ENCODE assay signal across 10 cellular contexts in the genomic region with DNA sequence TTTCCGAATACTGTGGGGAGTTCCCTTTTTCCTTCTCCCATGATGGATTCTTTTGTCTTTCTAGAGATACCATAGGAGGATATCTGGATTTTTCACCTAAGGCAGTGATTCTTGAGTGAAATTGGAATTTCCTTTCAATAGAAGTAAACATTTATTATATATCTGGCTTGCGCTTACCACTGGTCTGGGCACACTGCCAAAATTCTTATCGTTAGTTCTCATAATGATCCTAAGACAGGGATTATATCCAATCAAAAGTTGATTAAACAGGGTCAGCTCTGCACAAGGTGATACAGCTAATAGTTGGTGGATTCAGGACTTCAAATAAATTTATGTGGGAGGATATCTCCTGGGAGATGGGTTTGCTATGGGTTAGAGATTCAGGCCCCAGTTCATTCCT. TPM values are rescaled to one million over a fixed set of nuclear protein-coding genes. Genes with fewer than 3 reads are reported as not detected.
DNase-seq lines count a peak whose midpoint lies in the region; ATAC-seq and TF ChIP-seq lines count a peak whose summit lies in the region.
"Had no signal": no experiment of that assay in that cellular context is flagged by ENCODE, and none has a peak within 500 bp of the region (broad histone marks: within the 10 kb centered on the region; RNA-seq: fewer than 3 reads in every experiment).

No MANE protein-coding gene starts in this region.

- no peak overlapping the region for H3K4me3 ChIP-seq in fibroblast of villous mesenchyme (ENCODE audit: low read depth, low read length)
- H3K4me3 ChIP-seq: heart right ventricle had no signal

- peaks cover 5% of the 10 kb centered on the region for H3K36me3 Mint-ChIP-seq in activated T-cell treated with anti-CD3 and anti-CD28 coated beads, Interleukin-2, amount 50 U/mL, for 4 hours (ENCODE audit: insufficient read depth)
- H3K36me3 Mint-ChIP-seq in activated T-helper 1 cell treated with anti-CD3 and anti-CD28 coated beads, Interleukin-12 subunit alpha, Interleukin-12 subunit beta, Interleukin-2, Interleukin-4 antibody, amounts not matched to agents 30 ng/mL and 10 ng/mL and 1 ng/mL, durations not matched to agents 14 hours and 24 hours and 36 hours (ENCODE audit: low read depth), result peaks cover 20% of the 10 kb centered on the region

- H3K27ac Mint-ChIP-seq in activated T-helper 1 cell treated with anti-CD3 and anti-CD28 coated beads, Interleukin-12 subunit alpha, Interleukin-12 subunit beta, Interleukin-2, Interleukin-4 antibody, amounts not matched to agents 30 ng/mL and 10 ng/mL and 1 ng/mL, durations not matched to agents 14 hours and 24 hours and 36 hours, result peak overlapping the region; percentile 62
- no peak overlapping the region for H3K27ac Mint-ChIP-seq in stimulated activated naive CD8-positive, alpha-beta T cell treated with anti-CD3 and anti-CD28 coated beads, Interleukin-15, amount 100 ng/mL, for 72 hours
- H3K27ac Mint-ChIP-seq: progenitor cell of endocrine pancreas had no signal

- peak in 1 of 2 donors; percentile 1 for ATAC-seq in activated T-cell treated with anti-CD3 and anti-CD28 coated beads, Interleukin-2, amount 50 U/mL, for 4 hours
- peak; percentile 3 for ATAC-seq in stimulated activated naive CD8-positive, alpha-beta T cell treated with anti-CD3 and anti-CD28 coated beads, Interleukin-15, amount 100 ng/mL, for 72 hours
- ATAC-seq: heart right ventricle had no signal

- TF ChIP-seq CTCF in fibroblast of villous mesenchyme (IDR thresholded peaks at IDR 0.05; ENCODE audit: insufficient read depth, low read depth, low read length), result no peak

- H3K4me1 Mint-ChIP-seq in activated T-cell treated with anti-CD3 and anti-CD28 coated beads, Interleukin-2, amount 50 U/mL, for 4 hours (ENCODE audit: low read depth), result peaks cover 87% of the 10 kb centered on the region
- H3K4me1 Mint-ChIP-seq in activated T-helper 1 cell treated with anti-CD3 and anti-CD28 coated beads, Interleukin-12 subunit alpha, Interleukin-12 subunit beta, Interleukin-2, Interleukin-4 antibody, amounts not matched to agents 30 ng/mL and 10 ng/mL and 1 ng/mL, durations not matched to agents 14 hours and 24 hours and 36 hours (ENCODE audit: low read depth), result peaks cover 77% of the 10 kb centered on the region
- H3K4me1 Mint-ChIP-seq in stimulated activated naive CD8-positive, alpha-beta T cell treated with anti-CD3 and anti-CD28 coated beads, Interleukin-15, amount 100 ng/mL, for 72 hours, result peaks cover 87% of the 10 kb centered on the region

- no peaks in the 10 kb centered on the region for H3K9me3 Mint-ChIP-seq in activated T-cell treated with anti-CD3 and anti-CD28 coated beads, Interleukin-2, amount 50 U/mL, for 4 hours
- no peaks in the 10 kb centered on the region for H3K9me3 Mint-ChIP-seq in activated T-helper 1 cell treated with anti-CD3 and anti-CD28 coated beads, Interleukin-12 subunit alpha, Interleukin-12 subunit beta, Interleukin-2, Interleukin-4 antibody, amounts not matched to agents 30 ng/mL and 10 ng/mL and 1 ng/mL, durations not matched to agents 14 hours and 24 hours and 36 hours
- H3K9me3 Mint-ChIP-seq in stimulated activated naive CD8-positive, alpha-beta T cell treated with anti-CD3 and anti-CD28 coated beads, Interleukin-15, amount 100 ng/mL, for 72 hours, result no peaks in the 10 kb centered on the region

- H3K27me3 Mint-ChIP-seq in activated T-cell treated with anti-CD3 and anti-CD28 coated beads, Interleukin-2, amount 50 U/mL, for 4 hours (ENCODE audit: low read depth), result no peaks in the 10 kb centered on the region
- H3K27me3 Mint-ChIP-seq in activated T-helper 1 cell treated with anti-CD3 and anti-CD28 coated beads, Interleukin-12 subunit alpha, Interleukin-12 subunit beta, Interleukin-2, Interleukin-4 antibody, amounts not matched to agents 30 ng/mL and 10 ng/mL and 1 ng/mL, durations not matched to agents 14 hours and 24 hours and 36 hours (ENCODE audit: insufficient read depth), result no peaks in the 10 kb centered on the region
- no peaks in the 10 kb centered on the region for H3K27me3 Mint-ChIP-seq in stimulated activated naive CD8-positive, alpha-beta T cell treated with anti-CD3 and anti-CD28 coated beads, Interleukin-15, amount 100 ng/mL, for 72 hours

- H3K4me3 Mint-ChIP-seq in activated T-cell treated with anti-CD3 and anti-CD28 coated beads, Interleukin-2, amount 50 U/mL, for 4 hours, result peak overlapping the region; percentile 62
- peak overlapping the region; percentile 11 for H3K4me3 Mint-ChIP-seq in activated T-helper 1 cell treated with anti-CD3 and anti-CD28 coated beads, Interleukin-12 subunit alpha, Interleukin-12 subunit beta, Interleukin-2, Interleukin-4 antibody, amounts not matched to agents 30 ng/mL and 10 ng/mL and 1 ng/mL, durations not matched to agents 14 hours and 24 hours and 36 hours
- H3K4me3 Mint-ChIP-seq in stimulated activated naive CD8-positive, alpha-beta T cell treated with anti-CD3 and anti-CD28 coated beads, Interleukin-15, amount 100 ng/mL, for 72 hours, result peak overlapping the region; percentile 59 to 73

- intact Hi-C loops in activated T-helper 1 cell treated with anti-CD3 and anti-CD28 coated beads, Interleukin-12 subunit alpha, Interleukin-12 subunit beta, Interleukin-2, Interleukin-4 antibody, amounts not matched to agents 30 ng/mL and 10 ng/mL and 1 ng/mL, durations not matched to agents 14 hours and 24 hours and 36 hours (cut with micrococcal nuclease), result no loop called here

- DNase-seq in activated T-cell treated with anti-CD3 and anti-CD28 coated beads, Interleukin-2, amount 50 U/mL, for 4 hours, result no peak
- DNase-seq in activated T-cell treated with anti-CD3 and anti-CD28 coated beads, Interleukin-2, amount 50 U/mL, for 48 hours, result no peak
- no peak for DNase-seq in activated T-helper 1 cell treated with anti-CD3 and anti-CD28 coated beads, Interleukin-12 subunit alpha, Interleukin-12 subunit beta, Interleukin-2, Interleukin-4 antibody, amounts not matched to agents 30 ng/mL and 10 ng/mL and 1 ng/mL, durations not matched to agents 14 hours and 24 hours and 36 hours (ENCODE audit: low spot score)
- DNase-seq in fibroblast of villous mesenchyme (ENCODE audit: low read depth) (peak; percentile 78), activated gamma-delta T cell (lab: John Stamatoyannopoulos, UW) (no peak), cerebellum (ENCODE audit: low spot score) (no peak)
- no peak for DNase-seq in stimulated activated naive CD8-positive, alpha-beta T cell treated with anti-CD3 and anti-CD28 coated beads, Interleukin-15, amount 100 ng/mL, for 72 hours
- DNase-seq in stimulated activated naive CD4-positive, alpha-beta T cell treated with Interleukin-2 at 50 U/mL for 16 hours (lab: John Stamatoyannopoulos, UW), result no peak
- DNase-seq: heart right ventricle had no signal

RNA-seq across cellular contexts. Expression of gene TLE4, which starts 9.6 kb away (rescaled TPM):
- total RNA-seq in activated T-cell treated with anti-CD3 and anti-CD28 coated beads, Interleukin-2, amount 50 U/mL, for 4 hours, result 10 to 100 TPM; 13.4 to 18.9 (median 14.1) TPM
- total RNA-seq in activated T-helper 1 cell treated with anti-CD3 and anti-CD28 coated beads, Interleukin-12 subunit alpha, Interleukin-12 subunit beta, Interleukin-2, Interleukin-4 antibody, amounts not matched to agents 30 ng/mL and 10 ng/mL and 1 ng/mL, durations not matched to agents 14 hours and 24 hours and 36 hours, result 25.1 and 25.4 TPM in 2 replicates
- 48.3 and 79.0 TPM in 2 replicates for total RNA-seq in fibroblast of villous mesenchyme
- total RNA-seq in cerebellum, result 27.3 TPM

Comparison
In these comparisons a context has a peak if more than half of its experiments do, and no peak if none do; other contexts are left out.
1. H3K4me3 Mint-ChIP-seq: peak in every context shown above with its lines; median percentile 66 in stimulated activated naive CD8-positive, alpha-beta T cell treated with anti-CD3 and anti-CD28 coated beads, Interleukin-15, amount 100 ng/mL, for 72 hours; 62 in activated T-cell treated with anti-CD3 and anti-CD28 coated beads, Interleukin-2, amount 50 U/mL, for 4 hours; 11 in activated T-helper 1 cell treated with anti-CD3 and anti-CD28 coated beads, Interleukin-12 subunit alpha, Interleukin-12 subunit beta, Interleukin-2, Interleukin-4 antibody, amounts not matched to agents 30 ng/mL and 10 ng/mL and 1 ng/mL, durations not matched to agents 14 hours and 24 hours and 36 hours.